Comparison of ENCODE assay signal across 28 cellular contexts in the genomic region with DNA sequence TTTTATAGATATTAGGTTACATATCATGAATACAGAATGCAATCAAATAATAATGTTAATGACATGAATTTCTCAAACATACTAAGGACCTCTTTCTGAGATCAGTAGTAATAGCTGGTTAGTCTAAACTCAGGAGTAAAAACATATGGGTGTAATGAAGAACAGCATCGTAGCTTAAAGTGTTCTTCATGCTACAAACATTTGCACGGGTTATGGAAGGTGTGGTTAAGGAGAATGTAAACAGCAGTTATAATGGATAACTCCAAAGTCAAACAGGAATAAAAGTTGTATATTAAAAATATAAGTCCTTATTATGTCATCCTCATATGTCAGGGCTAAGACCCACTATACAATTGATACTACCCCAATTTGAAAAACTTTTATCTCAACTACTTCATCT.
"Had no signal": no experiment of that assay in that cellular context is flagged by ENCODE, and none has a peak within 500 bp of the region (broad histone marks: within the 10 kb centered on the region; RNA-seq: fewer than 3 reads in every experiment).

No MANE protein-coding gene starts in this region.

- H3K9me3 Mint-ChIP-seq: natural killer cell treated with Interleukin-12 subunit alpha and Interleukin-12 subunit beta and Interleukin-15 and Interleukin-18, amount 100 ng/mL, for 72 hours; nephron progenitor cell; neural crest cell; stimulated activated effector memory CD8-positive, alpha-beta T cell treated with anti-CD3 and anti-CD28 coated beads, Interleukin-12 subunit alpha, Interleukin-12 subunit beta, amount 100 ng/mL, for 72 hours; stimulated activated naive B cell treated with anti-CD40 and anti-IgM and Interleukin-4, amounts not matched to agents 10 μg/mL and 1 μg/mL and 100 μg/mL, for 72 hours; stimulated activated naive CD8-positive, alpha-beta T cell treated with anti-CD3 and anti-CD28 coated beads, Interleukin-15, Interleukin-2, amounts not matched to agents 100 ng/mL and 50 ng/mL, for 24 hours had no signal

- FAIRE-seq: pancreas, urothelium cell line had no signal

- H3K27ac Mint-ChIP-seq: natural killer cell treated with Interleukin-12 subunit alpha and Interleukin-12 subunit beta and Interleukin-15 and Interleukin-18, amount 100 ng/mL, for 72 hours; nephron progenitor cell; stimulated activated effector memory CD8-positive, alpha-beta T cell treated with anti-CD3 and anti-CD28 coated beads, Interleukin-12 subunit alpha, Interleukin-12 subunit beta, amount 100 ng/mL, for 72 hours; stimulated activated naive B cell treated with anti-CD40 and anti-IgM and Interleukin-4, amounts not matched to agents 10 μg/mL and 1 μg/mL and 100 μg/mL, for 72 hours; stimulated activated naive CD8-positive, alpha-beta T cell treated with anti-CD3 and anti-CD28 coated beads, Interleukin-15, Interleukin-2, amounts not matched to agents 100 ng/mL and 50 ng/mL, for 24 hours had no signal

- H3K27me3 ChIP-seq: neutrophil, pancreas, right lobe of liver, sigmoid colon, stomach, thyroid gland, tibial nerve, upper lobe of left lung, vagina had no signal

- DNase-seq: nephron progenitor cell; nucleus accumbens; pancreas; psoas muscle; right cardiac atrium; right lobe of liver; sigmoid colon; small intestine; stimulated activated CD4-positive, alpha-beta T cell treated with anti-CD3 and anti-CD28 coated beads, Interleukin-15, amount 100 ng/mL, for 24 hours; stimulated activated CD4-positive, alpha-beta T cell treated with anti-CD3 and anti-CD28 coated beads, Interleukin-2, amount 100 ng/mL, for 24 hours; stimulated activated CD4-positive, alpha-beta T cell treated with anti-CD3 and anti-CD28 coated beads, Interleukin-2, amount 100 ng/mL, for 48 hours; stimulated activated CD4-positive, alpha-beta T cell treated with anti-CD3 and anti-CD28 coated beads, Interleukin-4, amount 100 ng/mL, for 24 hours; stimulated activated naive B cell treated with anti-CD40 and anti-IgM and Interleukin-4, amounts not matched to agents 10 μg/mL and 1 μg/mL and 100 μg/mL, for 72 hours; stimulated activated naive CD4-positive, alpha-beta T cell treated with Interleukin-2 at 50 U/mL for 16 hours; stomach; thyroid gland; trophoblast cell; upper lobe of left lung had no signal

- H3K27me3 Mint-ChIP-seq: natural killer cell treated with Interleukin-12 subunit alpha and Interleukin-12 subunit beta and Interleukin-15 and Interleukin-18, amount 100 ng/mL, for 72 hours; progenitor cell of endocrine pancreas; stimulated activated naive B cell treated with anti-CD40 and anti-IgM and Interleukin-4, amounts not matched to agents 10 μg/mL and 1 μg/mL and 100 μg/mL, for 72 hours; stimulated activated naive CD8-positive, alpha-beta T cell treated with anti-CD3 and anti-CD28 coated beads, Interleukin-15, Interleukin-2, amounts not matched to agents 100 ng/mL and 50 ng/mL, for 24 hours had no signal

- H3K4me3 Mint-ChIP-seq: natural killer cell treated with Interleukin-12 subunit alpha and Interleukin-12 subunit beta and Interleukin-15 and Interleukin-18, amount 100 ng/mL, for 72 hours; nephron progenitor cell; neural crest cell; stimulated activated effector memory CD8-positive, alpha-beta T cell treated with anti-CD3 and anti-CD28 coated beads, Interleukin-12 subunit alpha, Interleukin-12 subunit beta, amount 100 ng/mL, for 72 hours; stimulated activated naive B cell treated with anti-CD40 and anti-IgM and Interleukin-4, amounts not matched to agents 10 μg/mL and 1 μg/mL and 100 μg/mL, for 72 hours; stimulated activated naive CD8-positive, alpha-beta T cell treated with anti-CD3 and anti-CD28 coated beads, Interleukin-15, Interleukin-2, amounts not matched to agents 100 ng/mL and 50 ng/mL, for 24 hours had no signal

- H3K4me1 Mint-ChIP-seq: nephron progenitor cell; neural crest cell; stimulated activated effector memory CD8-positive, alpha-beta T cell treated with anti-CD3 and anti-CD28 coated beads, Interleukin-12 subunit alpha, Interleukin-12 subunit beta, amount 100 ng/mL, for 72 hours; stimulated activated naive B cell treated with anti-CD40 and anti-IgM and Interleukin-4, amounts not matched to agents 10 μg/mL and 1 μg/mL and 100 μg/mL, for 72 hours had no signal

- H3K9me3 ChIP-seq: neutrophil, pancreas, psoas muscle, right lobe of liver, sigmoid colon, stomach, thoracic aorta, thyroid gland, tibial nerve, upper lobe of left lung, vagina had no signal

- H3K27ac ChIP-seq: neutrophil, pancreas, psoas muscle, right lobe of liver, sigmoid colon, stomach, thoracic aorta, thyroid gland, tibial nerve, upper lobe of left lung, vagina had no signal

- H3K4me1 ChIP-seq: pancreas, psoas muscle, right lobe of liver, sigmoid colon, stomach, thyroid gland, tibial nerve, upper lobe of left lung, vagina had no signal

- H3K4me3 ChIP-seq: pancreas, psoas muscle, right lobe of liver, sigmoid colon, stomach, thoracic aorta, thyroid gland, tibial nerve, upper lobe of left lung, vagina had no signal

- H3K36me3 Mint-ChIP-seq: natural killer cell treated with Interleukin-12 subunit alpha and Interleukin-12 subunit beta and Interleukin-15 and Interleukin-18, amount 100 ng/mL, for 72 hours had no signal
